9 cellular contexts compared by ENCODE assay signal in the genomic region with DNA sequence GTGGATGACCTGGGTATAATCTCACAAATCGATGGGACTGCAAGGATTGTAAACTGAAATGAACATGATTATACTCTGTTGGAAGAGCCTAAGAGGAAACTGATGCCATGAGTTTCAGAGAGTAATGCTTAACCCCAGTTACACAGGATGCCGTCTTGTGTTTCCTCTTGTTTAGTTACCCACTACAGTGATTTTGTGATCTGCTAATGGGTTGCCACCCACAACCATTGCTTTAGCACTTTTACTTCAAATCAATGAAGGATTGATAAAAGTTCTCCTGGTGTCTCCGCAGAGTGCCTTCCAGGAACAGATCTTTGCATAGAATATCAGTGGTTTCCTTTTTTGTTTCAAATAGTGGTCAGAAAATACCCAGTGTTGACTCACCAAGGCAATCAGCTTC. TPM values are rescaled to one million over a fixed set of nuclear protein-coding genes. Genes with fewer than 3 reads are reported as not detected.
DNase-seq lines count a peak whose midpoint lies in the region; ATAC-seq, FAIRE-seq and TF ChIP-seq lines count a peak whose summit lies in the region.
"Not testable (repeated sequence)": the region's sequence is repeated elsewhere in the genome, so short reads cannot be mapped to it uniquely, and the experiment has no call there.
"Had no signal": no experiment of that assay in that cellular context is flagged by ENCODE, and none has a peak within 500 bp of the region (broad histone marks: within the 10 kb centered on the region; RNA-seq: fewer than 3 reads in every experiment).

No MANE protein-coding gene starts in this region.

- H3K27ac Mint-ChIP-seq in HFFc6: peak overlapping the region; percentile 79; the same call in 1 of the 2 replicates
- H3K27ac Mint-ChIP-seq in T-helper 17 cell: peak overlapping the region; percentile 100
- H3K27ac Mint-ChIP-seq in activated T-cell treated with anti-CD3 and anti-CD28 coated beads, Interleukin-2, amount 50 U/mL, for 24 hours: peak overlapping the region; percentile 75
- peak overlapping the region; percentile 75 for H3K27ac Mint-ChIP-seq in activated naive CD8-positive, alpha-beta T cell treated with anti-CD3 and anti-CD28 coated beads, Interleukin-2, amount 10 ng/mL, durations not matched to agents 7 days and 5 days
- H3K27ac Mint-ChIP-seq in stimulated activated naive CD8-positive, alpha-beta T cell treated with anti-CD3 and anti-CD28 coated beads, Interleukin-15, amount 100 ng/mL, for 72 hours: not testable (repeated sequence)

- not testable (repeated sequence) for H3K4me3 Mint-ChIP-seq in HFFc6; T-helper 17 cell; stimulated activated naive CD8-positive, alpha-beta T cell treated with anti-CD3 and anti-CD28 coated beads, Interleukin-15, amount 100 ng/mL, for 72 hours
- peak overlapping the region; percentile 99 for H3K4me3 Mint-ChIP-seq in activated T-cell treated with anti-CD3 and anti-CD28 coated beads, Interleukin-2, amount 50 U/mL, for 24 hours
- H3K4me3 Mint-ChIP-seq in activated naive CD8-positive, alpha-beta T cell treated with anti-CD3 and anti-CD28 coated beads, Interleukin-2, amount 10 ng/mL, durations not matched to agents 7 days and 5 days: peak overlapping the region; percentile 30

- H4K20me1 ChIP-seq in endothelial cell of umbilical vein (replicated peaks; ENCODE audit: control insufficient read depth, extremely low read depth, insufficient read depth, low read length): not testable (repeated sequence)

- BruUV-seq in endothelial cell of umbilical vein (replicated peaks; lab: Mats Ljungman, UMichigan): TSS peak; percentile 2

- H3K4me1 Mint-ChIP-seq in HFFc6 (ENCODE audit: low read depth): peaks cover 82% of the 10 kb centered on the region
- H3K4me1 Mint-ChIP-seq in T-helper 17 cell: peaks cover 52% of the 10 kb centered on the region
- peaks cover 75% of the 10 kb centered on the region for H3K4me1 Mint-ChIP-seq in activated T-cell treated with anti-CD3 and anti-CD28 coated beads, Interleukin-2, amount 50 U/mL, for 24 hours (ENCODE audit: low read depth)
- H3K4me1 Mint-ChIP-seq in activated naive CD8-positive, alpha-beta T cell treated with anti-CD3 and anti-CD28 coated beads, Interleukin-2, amount 10 ng/mL, durations not matched to agents 7 days and 5 days: peaks cover 49% of the 10 kb centered on the region
- H3K4me1 Mint-ChIP-seq in stimulated activated naive CD8-positive, alpha-beta T cell treated with anti-CD3 and anti-CD28 coated beads, Interleukin-15, amount 100 ng/mL, for 72 hours: peaks cover 88% of the 10 kb centered on the region

- not testable (repeated sequence) for ATAC-seq in T-helper 17 cell
- ATAC-seq in activated naive CD8-positive, alpha-beta T cell treated with anti-CD3 and anti-CD28 coated beads, Interleukin-2, amount 10 ng/mL, durations not matched to agents 7 days and 5 days (ENCODE audit: low read depth): peak; percentile 59
- ATAC-seq in stimulated activated naive CD8-positive, alpha-beta T cell treated with anti-CD3 and anti-CD28 coated beads, Interleukin-15, amount 100 ng/mL, for 72 hours: peak; percentile 47

- not testable (repeated sequence) for H3K9ac ChIP-seq in endothelial cell of umbilical vein (replicated peaks; ENCODE audit: extremely low read depth, insufficient read depth, low read length)

- peaks cover 60% of the 10 kb centered on the region for H3K36me3 Mint-ChIP-seq in HFFc6 (ENCODE audit: low read depth)
- H3K36me3 Mint-ChIP-seq in T-helper 17 cell (ENCODE audit: low read depth): peaks cover 10% of the 10 kb centered on the region
- peaks cover 94% of the 10 kb centered on the region for H3K36me3 Mint-ChIP-seq in activated T-cell treated with anti-CD3 and anti-CD28 coated beads, Interleukin-2, amount 50 U/mL, for 24 hours (ENCODE audit: low read depth)
- peaks cover 25% of the 10 kb centered on the region for H3K36me3 Mint-ChIP-seq in activated naive CD8-positive, alpha-beta T cell treated with anti-CD3 and anti-CD28 coated beads, Interleukin-2, amount 10 ng/mL, durations not matched to agents 7 days and 5 days

- intact Hi-C loops in endothelial cell of umbilical vein (cut with micrococcal nuclease): not testable (repeated sequence)

- peak; percentile 12 for FAIRE-seq in endothelial cell of umbilical vein (lab: Jason Lieb, UNC)

- not testable (repeated sequence) for H3K27me3 Mint-ChIP-seq in HFFc6 (ENCODE audit: insufficient read depth); T-helper 17 cell; activated T-cell treated with anti-CD3 and anti-CD28 coated beads, Interleukin-2, amount 50 U/mL, for 24 hours; activated naive CD8-positive, alpha-beta T cell treated with anti-CD3 and anti-CD28 coated beads, Interleukin-2, amount 10 ng/mL, durations not matched to agents 7 days and 5 days; stimulated activated naive CD8-positive, alpha-beta T cell treated with anti-CD3 and anti-CD28 coated beads, Interleukin-15, amount 100 ng/mL, for 72 hours

- H3K4me3 ChIP-seq in endothelial cell of umbilical vein (replicated peaks in 1 of 3; ENCODE audit: insufficient read depth in 1 of 3, low read depth in 1 of 3, low read length in 3 of 3); neutrophil (ENCODE audit: low read depth in 1 of 2, low read length in 1 of 2): not testable (repeated sequence)

- dilution Hi-C loops in endothelial cell of umbilical vein (cut with MboI; ENCODE audit: extremely low pct_ligation_motif_present, low sequenced_read_pairs): not testable (repeated sequence)

- H3K79me2 ChIP-seq in endothelial cell of umbilical vein (ENCODE audit: control insufficient read depth, insufficient read depth, low read length): peaks cover 38% of the 10 kb centered on the region

- H3K9me1 ChIP-seq in endothelial cell of umbilical vein (replicated peaks; ENCODE audit: control insufficient read depth, extremely low read depth, insufficient read depth, low read length): not testable (repeated sequence)

- not testable (repeated sequence) for H3K36me3 ChIP-seq in endothelial cell of umbilical vein (ENCODE audit: control insufficient read depth in 2 of 2, extremely low read depth in 1 of 2, insufficient read depth in 2 of 2, low read length in 2 of 2)
- H3K36me3 ChIP-seq in neutrophil: peaks cover 35% of the 10 kb centered on the region

- H2AFZ ChIP-seq in endothelial cell of umbilical vein (ENCODE audit: low read depth, low read length): not testable (repeated sequence)

- TF ChIP-seq POLR2A in endothelial cell of umbilical vein (IDR thresholded peaks at IDR 0.05; ENCODE audit: low read depth, low read length): not testable (repeated sequence)

- POLR2A ChIA-PET in activated naive CD8-positive, alpha-beta T cell treated with anti-CD3 and anti-CD28 coated beads, Interleukin-2, amount 10 ng/mL, durations not matched to agents 7 days and 5 days (lab: Charles Lee); endothelial cell of umbilical vein (lab: Charles Lee): not testable (repeated sequence)

- not testable (repeated sequence) for H3K4me2 ChIP-seq in endothelial cell of umbilical vein (ENCODE audit: insufficient read depth, low read length)

- H3K27ac ChIP-seq in endothelial cell of umbilical vein (ENCODE audit: insufficient read depth, low read depth, low read length) (peak overlapping the region; percentile 10), neutrophil (peak overlapping the region; percentile 67)

- TF ChIP-seq CTCF in HFFc6 (IDR thresholded peaks at IDR 0.05); endothelial cell of umbilical vein (IDR thresholded peaks at IDR 0.05; ENCODE audit: extremely low read depth in 1 of 2, insufficient read depth in 1 of 2, low read depth in 1 of 2, low read length in 2 of 2); neutrophil (IDR thresholded peaks at IDR 0.05): not testable (repeated sequence)

- CTCF ChIA-PET in endothelial cell of umbilical vein (lab: Charles Lee): interaction anchor here (0.9 to 8.8 kb wide), 3 partner anchors 61 to 152 kb away, joined by 3 to 121 read pairs (median 5); no protein-coding TSS in a partner anchor

- not testable (repeated sequence) for H3K9me3 Mint-ChIP-seq in HFFc6; activated T-cell treated with anti-CD3 and anti-CD28 coated beads, Interleukin-2, amount 50 U/mL, for 24 hours; activated naive CD8-positive, alpha-beta T cell treated with anti-CD3 and anti-CD28 coated beads, Interleukin-2, amount 10 ng/mL, durations not matched to agents 7 days and 5 days; stimulated activated naive CD8-positive, alpha-beta T cell treated with anti-CD3 and anti-CD28 coated beads, Interleukin-15, amount 100 ng/mL, for 72 hours

- not testable (repeated sequence) for H3K27me3 ChIP-seq in endothelial cell of umbilical vein (ENCODE audit: control insufficient read depth in 2 of 2, insufficient read depth in 2 of 2, low read length in 2 of 2); neutrophil

- not testable (repeated sequence) for H3K9me3 ChIP-seq in T-helper 17 cell (ENCODE audit: control insufficient read depth, low read length, poor library complexity, severe bottlenecking); endothelial cell of umbilical vein (replicated peaks; ENCODE audit: control insufficient read depth, insufficient read depth, low read length); neutrophil

- H3K4me1 ChIP-seq in endothelial cell of umbilical vein (ENCODE audit: control insufficient read depth, extremely low read depth, insufficient read depth, low read length): peaks cover 47% of the 10 kb centered on the region
- peaks cover 69 to 81% of the 10 kb centered on the region in 2 experiments for H3K4me1 ChIP-seq in neutrophil (ENCODE audit: control insufficient read depth in 1 of 2, insufficient read depth in 1 of 2, low read depth in 1 of 2, low read length in 1 of 2)

- not testable (repeated sequence) for DNase-seq in HFFc6; T-helper 17 cell; activated T-cell treated with anti-CD3 and anti-CD28 coated beads, Interleukin-2, amount 50 U/mL, for 24 hours; activated naive CD8-positive, alpha-beta T cell treated with anti-CD3 and anti-CD28 coated beads, Interleukin-2, amount 10 ng/mL, durations not matched to agents 7 days and 5 days; endothelial cell of umbilical vein (ENCODE audit: low read depth, low spot score); stimulated activated naive CD8-positive, alpha-beta T cell treated with anti-CD3 and anti-CD28 coated beads, Interleukin-15, amount 100 ng/mL, for 72 hours

RNA-seq across cellular contexts. Expression of a gene that starts 22.4 kb away (rescaled TPM):
- total RNA-seq in HFFc6 (2021; fragmentation: NEBNext Ultra II Directional; extraction: Animal tissue kit (Norgen Biotek cat#: 25700)): under 1 TPM in 5 of 6 experiments, not detected in 1; 0.20 to 0.71 (median 0.34) TPM
- total RNA-seq in T-helper 17 cell (1 to 10 TPM in 1 of 2 donors, under 1 TPM in 1; 0.68 to 2.2 TPM), endothelial cell of umbilical vein (0.69 and 1.7 TPM in 2 replicates)
- 1 to 10 TPM; 3.4 to 3.9 TPM for total RNA-seq in activated naive CD8-positive, alpha-beta T cell treated with anti-CD3 and anti-CD28 coated beads, Interleukin-2, amount 10 ng/mL, durations not matched to agents 7 days and 5 days
- polyA plus RNA-seq in endothelial cell of umbilical vein: 0.59 and 0.76 TPM in 2 replicates
- 0.34 and 0.50 TPM in 2 replicates for polyA plus RNA-seq in endothelial cell of umbilical vein (2011; cell fraction: cytosol; rRNA removed)
- polyA plus RNA-seq in endothelial cell of umbilical vein (2011; cell fraction: nucleus; rRNA removed): 0.63 and 0.90 TPM in 2 replicates
- 0.52 and 0.60 TPM in 2 replicates for polyA plus RNA-seq in endothelial cell of umbilical vein (2012)
- 1.4 and 1.7 TPM in 2 replicates for polyA minus RNA-seq in endothelial cell of umbilical vein
- polyA minus RNA-seq in endothelial cell of umbilical vein (2011; cell fraction: cytosol; rRNA and poly(A)+ RNA removed): not detected
- polyA minus RNA-seq in endothelial cell of umbilical vein (2011; cell fraction: nucleus; rRNA and poly(A)+ RNA removed): not detected in 2 replicates
- total RNA-seq: K562 had no signal

RNA-seq across cellular contexts. Expression of a gene that starts 23.5 kb away (rescaled TPM):
- total RNA-seq in HFFc6 (2021; fragmentation: NEBNext Ultra II Directional; extraction: Animal tissue kit (Norgen Biotek cat#: 25700)): not detected
- total RNA-seq in T-helper 17 cell (1 to 10 TPM in 1 of 2 donors, not detected in 1; 1.1 TPM), endothelial cell of umbilical vein (not detected in 2 replicates)
- 1 to 10 TPM in 1 of 2 experiments, under 1 TPM in 1; 0.78 to 1.1 TPM for total RNA-seq in activated naive CD8-positive, alpha-beta T cell treated with anti-CD3 and anti-CD28 coated beads, Interleukin-2, amount 10 ng/mL, durations not matched to agents 7 days and 5 days
- not detected in 2 replicates for polyA plus RNA-seq in endothelial cell of umbilical vein
- polyA plus RNA-seq in endothelial cell of umbilical vein (2011; cell fraction: cytosol; rRNA removed): not detected in 2 replicates
- 0.12 and 0.34 TPM in 2 replicates for polyA plus RNA-seq in endothelial cell of umbilical vein (2011; cell fraction: nucleus; rRNA removed)
- 0.26 TPM in 1 of 2 replicates, not detected in the other for polyA plus RNA-seq in endothelial cell of umbilical vein (2012)
- not detected in 2 replicates for polyA minus RNA-seq in endothelial cell of umbilical vein
- not detected for polyA minus RNA-seq in endothelial cell of umbilical vein (2011; cell fraction: cytosol; rRNA and poly(A)+ RNA removed)
- polyA minus RNA-seq in endothelial cell of umbilical vein (2011; cell fraction: nucleus; rRNA and poly(A)+ RNA removed): not detected in 2 replicates
- total RNA-seq: K562 had no signal
- polyA plus RNA-seq: CD14-positive monocyte had no signal

RNA-seq across cellular contexts. Expression of a gene that starts 25.8 kb away (rescaled TPM):
- total RNA-seq in HFFc6 (2021; fragmentation: NEBNext Ultra II Directional; extraction: Animal tissue kit (Norgen Biotek cat#: 25700)): under 1 TPM; 0.26 to 0.66 (median 0.33) TPM
- total RNA-seq in T-helper 17 cell: not detected
- total RNA-seq in activated naive CD8-positive, alpha-beta T cell treated with anti-CD3 and anti-CD28 coated beads, Interleukin-2, amount 10 ng/mL, durations not matched to agents 7 days and 5 days: under 1 TPM in 1 of 2 experiments, not detected in 1; 0.37 TPM
- total RNA-seq in endothelial cell of umbilical vein: 0.42 and 0.91 TPM in 2 replicates
- 0.22 and 0.51 TPM in 2 replicates for polyA plus RNA-seq in endothelial cell of umbilical vein
- 0.26 and 0.31 TPM in 2 replicates for polyA plus RNA-seq in endothelial cell of umbilical vein (2011; cell fraction: cytosol; rRNA removed)
- polyA plus RNA-seq in endothelial cell of umbilical vein (2011; cell fraction: nucleus; rRNA removed): 0.13 TPM in 1 of 2 replicates, not detected in the other
- polyA plus RNA-seq in endothelial cell of umbilical vein (2012): 0.23 and 1.4 TPM in 2 replicates
- polyA minus RNA-seq in endothelial cell of umbilical vein: 0.08 and 0.36 TPM in 2 replicates
- not detected for polyA minus RNA-seq in endothelial cell of umbilical vein (2011; cell fraction: cytosol; rRNA and poly(A)+ RNA removed)
- polyA minus RNA-seq in endothelial cell of umbilical vein (2011; cell fraction: nucleus; rRNA and poly(A)+ RNA removed): not detected in 2 replicates
- polyA plus RNA-seq: CD14-positive monocyte had no signal
